In genomic region chr2:150733219-150733618, GRCh38 we compare ENCODE assay signal across 2 cellular contexts.
TF ChIP-seq lines count a peak whose summit lies in the region.

No MANE protein-coding gene starts in this region.

TF ChIP-seq in SK-N-SH, 30 proteins besides CTCF, POLR2A, EP300 and RAD21 (continued from another document):
- TF ChIP-seq USF2 (IDR thresholded peaks at IDR 0.05; ENCODE audit: borderline replicate concordance, low read depth, low read length), result no peak
- TF ChIP-seq TCF12 (IDR thresholded peaks at IDR 0.05), result no peak
- TF ChIP-seq USF1 (IDR thresholded peaks at IDR 0.05; ENCODE audit: borderline replicate concordance, low read depth), result no peak
- no peak for TF ChIP-seq TAF1 (IDR thresholded peaks at IDR 0.05; ENCODE audit: borderline replicate concordance, low read depth, low read length)
- no peak for TF ChIP-seq FOSL2 (IDR thresholded peaks at IDR 0.05; ENCODE audit: borderline replicate concordance, low read depth)
- no peak for TF ChIP-seq CHD2 (IDR thresholded peaks at IDR 0.05; ENCODE audit: low read length, partially characterized antibody)
- TF ChIP-seq FOXJ3 (CRISPR knock-in tag; IDR thresholded peaks at IDR 0.05), result no peak
- no peak for TF ChIP-seq ZBTB33 (IDR thresholded peaks at IDR 0.05; ENCODE audit: borderline replicate concordance, low read depth)
- TF ChIP-seq YY1 (IDR thresholded peaks at IDR 0.05; ENCODE audit: low read depth), result no peak
- no peak for TF ChIP-seq TEAD4 (IDR thresholded peaks at IDR 0.05; ENCODE audit: borderline replicate concordance, insufficient read depth)
- TF ChIP-seq RFX5 (IDR thresholded peaks at IDR 0.05; ENCODE audit: low read length), result no peak

TF ChIP-seq in SK-N-SH treated with all-trans-retinoic acid at 6 μM for 48 hours, 23 proteins besides CTCF, POLR2A, EP300 and RAD21 (continued from another document):
- no peak for TF ChIP-seq TSHZ2 (CRISPR knock-in tag; IDR thresholded peaks at IDR 0.05)
- TF ChIP-seq ISL1 (CRISPR knock-in tag; IDR thresholded peaks at IDR 0.05), result no peak
- no peak for TF ChIP-seq CSDC2 (CRISPR knock-in tag; IDR thresholded peaks at IDR 0.05)
- TF ChIP-seq TCF4 (CRISPR knock-in tag; IDR thresholded peaks at IDR 0.05; ENCODE audit: borderline replicate concordance), result no peak
- no peak for TF ChIP-seq GLIS3 (CRISPR knock-in tag; IDR thresholded peaks at IDR 0.05)
- TF ChIP-seq ZNF70 (CRISPR knock-in tag; IDR thresholded peaks at IDR 0.05), result no peak
- no peak for TF ChIP-seq PATZ1 (CRISPR knock-in tag; IDR thresholded peaks at IDR 0.05; ENCODE audit: borderline replicate concordance)
- TF ChIP-seq ESRRG (CRISPR knock-in tag; IDR thresholded peaks at IDR 0.05), result no peak
- TF ChIP-seq TOX (CRISPR knock-in tag; IDR thresholded peaks at IDR 0.05; ENCODE audit: borderline replicate concordance), result no peak
- no peak for TF ChIP-seq PPARA (CRISPR knock-in tag; IDR thresholded peaks at IDR 0.05; ENCODE audit: borderline replicate concordance)
- TF ChIP-seq SNAI2 (CRISPR knock-in tag; IDR thresholded peaks at IDR 0.05), result no peak
- no peak for TF ChIP-seq ZNF565 (CRISPR knock-in tag; conservative IDR thresholded peaks at IDR 0.05; ENCODE audit: low read depth)
TF ChIP-seq in SK-N-SH treated with all-trans-retinoic acid at 6 μM for 48 hours: peak in this region for 0.
